21 cellular contexts compared by ENCODE assay signal in the genomic region with DNA sequence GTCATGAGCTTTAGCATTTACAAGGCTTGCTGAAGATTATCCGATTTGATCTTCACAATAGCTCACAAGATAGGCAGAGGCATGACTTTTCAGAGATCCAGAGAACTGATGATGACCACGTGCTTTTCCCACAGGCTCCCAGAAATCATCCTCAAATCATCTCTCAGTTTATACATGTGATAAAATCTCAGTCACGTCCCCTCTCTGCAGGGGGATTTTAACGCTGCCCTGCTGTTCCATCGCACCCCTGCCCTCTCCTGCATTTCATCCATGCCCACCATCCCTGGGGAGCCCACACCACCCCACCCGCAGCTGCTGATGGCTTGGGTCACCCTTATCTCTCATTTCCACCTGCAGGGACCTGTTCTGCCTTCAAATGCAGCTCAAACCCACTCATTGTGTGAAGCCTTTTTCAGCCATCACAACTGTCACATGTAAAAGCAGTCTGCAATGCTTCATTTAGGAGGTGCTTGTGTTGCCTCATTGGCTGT.
DNase-seq lines count a peak whose midpoint lies in the region; ATAC-seq and TF ChIP-seq lines count a peak whose summit lies in the region.
"Had no signal": no experiment of that assay in that cellular context is flagged by ENCODE, and none has a peak within 500 bp of the region (broad histone marks: within the 10 kb centered on the region; RNA-seq: fewer than 3 reads in every experiment).

No MANE protein-coding gene starts in this region.

- 66% methylated on average over 6 of the region's 6 CpGs for WGBS in mesenchymal stem cell
- WGBS in sigmoid colon, 2 donors = 71 to 80% methylated on average over 6 of the region's 6 CpGs

- H3K9me3 ChIP-seq in mesenchymal stem cell (ENCODE audit: control insufficient read depth, low read length) (no peaks in the 10 kb centered on the region), sigmoid colon (no peaks in the 10 kb centered on the region)
- H3K9me3 ChIP-seq: tibial artery had no signal

- ATAC-seq in activated naive CD4-positive, alpha-beta T cell treated with anti-CD3 and anti-CD28 coated beads, Interleukin-2, amount 50 U/mL, for 72 hours = no peak
- no peak for ATAC-seq in Right ventricle myocardium inferior
- ATAC-seq: activated naive CD8-positive, alpha-beta T cell treated with anti-CD3 and anti-CD28 coated beads, Interleukin-2, amount 50 U/mL, for 24 hours had no signal

- TF ChIP-seq POLR2A in sigmoid colon (IDR thresholded peaks at IDR 0.05) = no peak

- peak overlapping the region; percentile 21 for H3K9ac ChIP-seq in mesenchymal stem cell (ENCODE audit: low read length)

- H3K4me2 ChIP-seq in mesenchymal stem cell (ENCODE audit: low read length, poor library complexity, severe bottlenecking) = no peak overlapping the region

- H3K4ac ChIP-seq in mesenchymal stem cell (ENCODE audit: low read depth in 1 of 2, low read length in 2 of 2) = no peak overlapping the region

- H3K9me3 Mint-ChIP-seq in activated naive CD4-positive, alpha-beta T cell treated with anti-CD3 and anti-CD28 coated beads, Interleukin-2, amount 50 U/mL, for 72 hours = no peaks in the 10 kb centered on the region
- H3K9me3 Mint-ChIP-seq: activated naive CD8-positive, alpha-beta T cell treated with anti-CD3 and anti-CD28 coated beads, Interleukin-2, amount 50 U/mL, for 24 hours; T-helper 1 cell treated with Interleukin-12 subunit alpha and Interleukin-12 subunit beta and Interleukin-4 antibody, amounts not matched to agents 30 μg/mL and 1 μg/mL, for 36 hours had no signal

- H2AFZ ChIP-seq in mesenchymal stem cell (ENCODE audit: low read depth, low read length) = no peak overlapping the region

- H3K27ac ChIP-seq in mesenchymal stem cell (ENCODE audit: low read length, poor library complexity, severe bottlenecking) = no peak overlapping the region
- H3K27ac ChIP-seq in sigmoid colon = peak overlapping the region in 3 of 4 donors; percentile 7 to 38 (median 35)
- H3K27ac ChIP-seq: HL-60, tibial artery, WERI-Rb-1 had no signal

- peaks cover 16% of the 10 kb centered on the region for H3K4me1 ChIP-seq in mesenchymal stem cell (ENCODE audit: control insufficient read depth, insufficient read depth, low read depth, low read length)
- H3K4me1 ChIP-seq in sigmoid colon = peaks cover 0 to 59% (median 49%) of the 10 kb centered on the region in 4 donors

- H3K23ac ChIP-seq in mesenchymal stem cell (ENCODE audit: low read length in 2 of 2) = no peak overlapping the region

- H3K14ac ChIP-seq in mesenchymal stem cell (ENCODE audit: low read length in 2 of 2) = peak overlapping the region in 1 of 2 experiments; percentile 69

- TF ChIP-seq CTCF in sigmoid colon (IDR thresholded peaks at IDR 0.05) = no peak

- H3K27ac Mint-ChIP-seq in activated naive CD4-positive, alpha-beta T cell treated with anti-CD3 and anti-CD28 coated beads, Interleukin-2, amount 50 U/mL, for 72 hours = no peak overlapping the region
- H3K27ac Mint-ChIP-seq: activated naive CD8-positive, alpha-beta T cell treated with anti-CD3 and anti-CD28 coated beads, Interleukin-2, amount 50 U/mL, for 24 hours; T-helper 1 cell treated with Interleukin-12 subunit alpha and Interleukin-12 subunit beta and Interleukin-4 antibody, amounts not matched to agents 30 μg/mL and 1 μg/mL, for 36 hours had no signal

- H3K27me3 ChIP-seq in mesenchymal stem cell (ENCODE audit: control insufficient read depth in 1 of 2, insufficient read depth in 1 of 2, low read length in 2 of 2) = no peaks in the 10 kb centered on the region
- no peaks in the 10 kb centered on the region for H3K27me3 ChIP-seq in sigmoid colon
- H3K27me3 ChIP-seq: tibial artery had no signal

- no peak overlapping the region for H4K91ac ChIP-seq in mesenchymal stem cell (ENCODE audit: low read length)

- no peak overlapping the region for H3K4me3 ChIP-seq in mesenchymal stem cell (ENCODE audit: insufficient read depth in 1 of 2, low read depth in 1 of 2, low read length in 2 of 2)
- no peak overlapping the region for H3K4me3 ChIP-seq in sigmoid colon
- H3K4me3 ChIP-seq: tibial artery had no signal

- no peak for TF ChIP-seq EP300 in sigmoid colon (IDR thresholded peaks at IDR 0.05)

- H2BK12ac ChIP-seq in mesenchymal stem cell (ENCODE audit: low read length in 2 of 2) = no peak overlapping the region

- H3K36me3 Mint-ChIP-seq in activated naive CD4-positive, alpha-beta T cell treated with anti-CD3 and anti-CD28 coated beads, Interleukin-2, amount 50 U/mL, for 72 hours = no peaks in the 10 kb centered on the region

- intact Hi-C loops in sigmoid colon (cut with DNase I) (no loop called here), Right ventricle myocardium inferior (cut with DNase I) (no loop called here)

- no peak overlapping the region for H4K8ac ChIP-seq in mesenchymal stem cell (ENCODE audit: low read length)

- in situ Hi-C loops in SK-MEL-5 (cut with HindIII; ENCODE audit: low pct_unique_long_range_greater_than_20kb, low sequenced_read_pairs) = no loop called here

- no peak overlapping the region for H2BK120ac ChIP-seq in mesenchymal stem cell (ENCODE audit: low read depth, low read length)

- DNase-seq in EH (ENCODE audit: low read depth) (peak; percentile 45), SK-MEL-5 (ENCODE audit: low read depth, low spot score) (peak; percentile 79), mesenchymal stem cell (no peak), sigmoid colon (peak; percentile 33), NCI-H345 treated with DMSO at 0.1 percent for 48 hours (lab: John Stamatoyannopoulos, UW; ENCODE audit: unreplicated experiment) (no peak), Right ventricle myocardium inferior (ENCODE audit: missing footprints) (no peak)
- no peak for DNase-seq in activated naive CD4-positive, alpha-beta T cell treated with anti-CD3 and anti-CD28 coated beads, Interleukin-2, amount 50 U/mL, for 72 hours (ENCODE audit: low spot score in 2 of 2)
- DNase-seq: activated CD4-positive, alpha-beta T cell treated with anti-CD3 and anti-CD28 coated beads, Interleukin-2, amount 50 U/mL, for 4 hours; activated effector memory CD4-positive, alpha-beta T cell treated with Interleukin-2 at 50 U/mL for 16 hours; activated naive CD8-positive, alpha-beta T cell treated with anti-CD3 and anti-CD28 coated beads, Interleukin-2, amount 50 U/mL, for 24 hours; cortex of kidney; NCI-H1417 treated with DMSO at 0.1 percent for 48 hours; NCI-H2171; NCI-H526; SHP77; stimulated activated CD4-positive, alpha-beta T cell treated with anti-CD3 and anti-CD28 coated beads, Interleukin-1b, Interleukin-23, amount 100 ng/mL, for 48 hours; stimulated activated naive CD4-positive, alpha-beta T cell treated with Interleukin-2 at 50 U/mL for 16 hours had no signal

- H2AK5ac ChIP-seq in mesenchymal stem cell (ENCODE audit: low read length, severe bottlenecking) = no peak overlapping the region

- no peak overlapping the region for H3K18ac ChIP-seq in mesenchymal stem cell (ENCODE audit: low read depth in 1 of 2, low read length in 2 of 2)

- peaks cover 0 to 10% of the 10 kb centered on the region in 2 experiments for H3K36me3 ChIP-seq in mesenchymal stem cell (ENCODE audit: control insufficient read depth in 1 of 2, insufficient read depth in 2 of 2, low read depth in 1 of 2, low read length in 2 of 2)
- no peaks in the 10 kb centered on the region for H3K36me3 ChIP-seq in sigmoid colon
- H3K36me3 ChIP-seq: tibial artery, WERI-Rb-1 had no signal

- H2BK15ac ChIP-seq in mesenchymal stem cell (ENCODE audit: low read depth, poor library complexity, severe bottlenecking) = no peak overlapping the region

- H2BK5ac ChIP-seq in mesenchymal stem cell (ENCODE audit: low read depth, low read length, poor library complexity, severe bottlenecking) = no peak overlapping the region

- peaks cover 41% of the 10 kb centered on the region for H3K79me1 ChIP-seq in mesenchymal stem cell (replicated peaks; ENCODE audit: low read length, poor library complexity, severe bottlenecking)

Comparison
In these comparisons a context has a peak if more than half of its experiments do, and no peak if none do; other contexts are left out.
1. DNase-seq: peak in EH (single experiment), SK-MEL-5 (single experiment) and sigmoid colon (single experiment); none in mesenchymal stem cell (single experiment), activated naive CD4-positive, alpha-beta T cell treated with anti-CD3 and anti-CD28 coated beads, Interleukin-2, amount 50 U/mL, for 72 hours (0 of 2), NCI-H345 treated with DMSO at 0.1 percent for 48 hours (single experiment) and Right ventricle myocardium inferior (single experiment).